In genomic region chr18:49332679-49333078, GRCh38 we compare ENCODE assay signal across 34 cellular contexts.
"Had no signal": no experiment of that assay in that cellular context is flagged by ENCODE, and none has a peak within 500 bp of the region (broad histone marks: within the 10 kb centered on the region; RNA-seq: fewer than 3 reads in every experiment).

No MANE protein-coding gene starts in this region.

- H3K27ac ChIP-seq: KMS-11 had no signal

- H3K27me3 ChIP-seq: MG63 had no signal

- DNase-seq: Karpas-422, Kasumi-1, KG1, MG63, MM.1S, MV-4-11, NCI-H1048, NCI-H1092, NCI-H1092 treated with DMSO at 0.1 percent for 48 hours, NCI-H1105, NCI-H1105 treated with DMSO at 0.1 percent for 48 hours, NCI-H1417, NCI-H1417 treated with DMSO at 0.1 percent for 48 hours, NCI-H1436, NCI-H1436 treated with DMSO at 0.1 percent for 48 hours, NCI-H146, NCI-H1694, NCI-H1694 treated with DMSO at 0.1 percent for 48 hours, NCI-H187, NCI-H187 treated with DMSO at 0.1 percent for 48 hours, NCI-H1930, NCI-H2029, NCI-H2029 treated with DMSO at 0.1 percent for 48 hours, NCI-H2081, NCI-H2081 treated with DMSO at 0.1 percent for 48 hours, NCI-H2107, NCI-H2171, NCI-H2171 treated with DMSO at 0.1 percent for 48 hours, NCI-H2227 treated with DMSO at 0.1 percent for 48 hours, NCI-H226, NCI-H345, NCI-H446, NCI-H446 treated with DMSO at 0.1 percent for 48 hours had no signal

- H3K4me3 ChIP-seq: MG63 had no signal
